ENCODE assay signal across 20 cellular contexts in genomic region chr3:73409405-73409804, GRCh38.
DNase-seq lines count a peak whose midpoint lies in the region; ATAC-seq and TF ChIP-seq lines count a peak whose summit lies in the region.
"Had no signal": no experiment of that assay in that cellular context is flagged by ENCODE, and none has a peak within 500 bp of the region (broad histone marks: within the 10 kb centered on the region; RNA-seq: fewer than 3 reads in every experiment).

No MANE protein-coding gene starts in this region.

- no peaks in the 10 kb centered on the region for H3K9me3 ChIP-seq in muscle layer of duodenum (ENCODE audit: control insufficient read depth in 1 of 2, low read length in 2 of 2)
- H3K9me3 ChIP-seq: heart left ventricle, prostate gland had no signal

- no peaks in the 10 kb centered on the region for H3K27me3 ChIP-seq in muscle layer of duodenum (ENCODE audit: low read depth, low read length)
- H3K27me3 ChIP-seq: heart left ventricle had no signal

- H3K4me3 ChIP-seq in muscle layer of duodenum (ENCODE audit: low read depth in 1 of 2, low read length in 2 of 2) (no peak overlapping the region), lower leg skin (ENCODE audit: low read depth, poor library complexity, severe bottlenecking) (no peak overlapping the region)
- H3K4me3 ChIP-seq: heart left ventricle, lung, prostate gland had no signal

- ATAC-seq in HG02759 (IDR thresholded peaks at IDR 0.05; ENCODE audit: unreplicated experiment): no peak
- ATAC-seq: heart left ventricle; stimulated activated effector memory CD8-positive, alpha-beta T cell treated with anti-CD3 and anti-CD28 coated beads, Interleukin-12 subunit alpha, Interleukin-12 subunit beta, amount 100 ng/mL, for 72 hours had no signal

- H3K27ac ChIP-seq in muscle layer of duodenum (ENCODE audit: low read length): peak overlapping the region; percentile 50
- H3K27ac ChIP-seq: heart left ventricle, prostate gland had no signal

- no peak for TF ChIP-seq POLR2A in lower leg skin (IDR thresholded peaks at IDR 0.05)

- TF ChIP-seq CTCF in AG09319 (IDR thresholded peaks at IDR 0.05; ENCODE audit: low read depth, low read length) (no peak), lower leg skin (IDR thresholded peaks at IDR 0.05) (no peak)

- intact Hi-C loops in lower leg skin (cut with DNase I; ENCODE audit: low total_unique reads): no loop called here

- WGBS in lower leg skin, 2 donors: 39 to 48% methylated on average over 8 of the region's 8 CpGs

- H3K4me1 ChIP-seq in muscle layer of duodenum (ENCODE audit: control insufficient read depth in 1 of 2, insufficient read depth in 2 of 2, low read length in 2 of 2): peaks cover 5 to 72% of the 10 kb centered on the region in 2 donors
- H3K4me1 ChIP-seq: prostate gland had no signal

- DNase-seq in AG09319 (ENCODE audit: extremely low read depth, low read depth): peak; percentile 40
- peak; percentile 75 for DNase-seq in HS-5 (ENCODE audit: low read depth)
- DNase-seq in astrocyte of the hippocampus (ENCODE audit: low read depth, low spot score): peak; percentile 92
- DNase-seq in SIG-M5 treated with dmso at 0.1 percent for 504 hours (lab: John Stamatoyannopoulos, UW; ENCODE audit: unreplicated experiment): no peak
- no peak for DNase-seq in lower leg skin (ENCODE audit: low spot score in 2 of 2)
- no peak for DNase-seq in NCI-H146 (lab: John Stamatoyannopoulos, UW)
- DNase-seq: activated CD4-positive, alpha-beta T cell treated with anti-CD3 and anti-CD28 coated beads, Interleukin-2, amount 10 ng/mL, durations not matched to agents 24 days and 14 days; activated naive CD4-positive, alpha-beta T cell; anterior cingulate cortex; cortex of kidney; heart left ventricle; KBM-7; NCI-H1092 treated with DMSO at 0.1 percent for 48 hours; NCI-H526; OCI-M1 had no signal

- no peaks in the 10 kb centered on the region for H3K36me3 ChIP-seq in muscle layer of duodenum (ENCODE audit: control insufficient read depth in 1 of 2, insufficient read depth in 2 of 2, low read length in 2 of 2)
- H3K36me3 ChIP-seq: heart left ventricle, prostate gland had no signal

Comparison
In these comparisons a context has a peak if more than half of its experiments do, and no peak if none do; other contexts are left out.
1. DNase-seq: peak in AG09319 (single experiment), HS-5 (single experiment) and astrocyte of the hippocampus (single experiment); none in SIG-M5 treated with dmso at 0.1 percent for 504 hours (single experiment), lower leg skin (0 of 2) and NCI-H146 (single experiment).